In the genomic region with DNA sequence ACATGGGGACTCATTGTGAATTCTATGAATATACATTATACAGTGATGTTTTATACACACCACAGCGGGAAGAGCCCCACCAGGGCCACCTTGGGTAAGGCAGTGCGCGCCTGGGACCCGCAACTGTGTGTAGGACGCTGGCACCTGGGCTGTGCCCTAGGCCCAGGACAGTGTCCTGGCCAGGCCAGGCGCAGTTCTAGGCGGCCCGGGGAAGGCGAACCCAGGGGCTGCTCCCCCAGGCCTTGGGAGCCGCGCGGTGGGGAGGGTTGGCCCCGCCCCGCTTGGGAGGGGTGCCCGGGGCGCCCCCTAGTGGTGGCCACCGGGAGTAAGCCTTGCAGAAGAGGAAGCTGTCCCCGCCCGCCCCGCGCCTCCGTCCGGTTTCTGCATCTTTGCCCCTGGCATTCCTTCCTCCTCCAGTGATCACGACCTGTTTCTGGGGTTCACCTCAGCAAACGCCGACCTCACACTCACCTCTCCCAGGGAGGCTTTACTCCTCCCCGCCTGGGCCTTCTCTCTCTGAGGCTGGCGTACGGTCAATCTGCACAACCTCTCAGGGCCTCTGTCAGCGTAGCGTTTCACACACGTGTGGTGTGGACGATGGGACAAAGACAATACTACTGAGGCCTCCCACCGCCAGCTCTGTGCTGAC, we compare ENCODE assay signal across 9 cellular contexts. TPM values are rescaled to one million over a fixed set of nuclear protein-coding genes. Genes with fewer than 3 reads are reported as not detected.
DNase-seq lines count a peak whose midpoint lies in the region; ATAC-seq and TF ChIP-seq lines count a peak whose summit lies in the region.
"Had no signal": no experiment of that assay in that cellular context is flagged by ENCODE, and none has a peak within 500 bp of the region (broad histone marks: within the 10 kb centered on the region; RNA-seq: fewer than 3 reads in every experiment).

No MANE protein-coding gene starts in this region.

- H2AK9ac ChIP-seq in IMR-90 (replicated peaks; ENCODE audit: low read depth, low read length, poor library complexity) = peak overlapping the region; percentile 83

- no peaks in the 10 kb centered on the region for H3K9me3 Mint-ChIP-seq in activated naive CD4-positive, alpha-beta T cell treated with anti-CD3 and anti-CD28 coated beads, Interleukin-2, amount 10 ng/mL, durations not matched to agents 7 days and 5 days
- no peaks in the 10 kb centered on the region for H3K9me3 Mint-ChIP-seq in progenitor cell of endocrine pancreas (ENCODE audit: low read depth)

- peak overlapping the region; percentile 81 for H2BK120ac ChIP-seq in IMR-90 (ENCODE audit: low read depth, low read length)

- dilution Hi-C loops in IMR-90 (cut with HindIII; ENCODE audit: low sequenced_read_pairs, unreplicated experiment) = no loop called here

- peak overlapping the region; percentile 81 for H3K4ac ChIP-seq in IMR-90 (ENCODE audit: low read depth, low read length)

- H3K27me3 ChIP-seq in IMR-90 (ENCODE audit: control insufficient read depth, insufficient read depth, low read length) (no peaks in the 10 kb centered on the region), heart left ventricle (no peaks in the 10 kb centered on the region), upper lobe of right lung (no peaks in the 10 kb centered on the region)

- BruUV-seq in IMR-90 (replicated peaks; lab: Mats Ljungman, UMichigan) = no TSS peak

- peak overlapping the region; percentile 32 for H3K4me3 Mint-ChIP-seq in activated naive CD4-positive, alpha-beta T cell treated with anti-CD3 and anti-CD28 coated beads, Interleukin-2, amount 10 ng/mL, durations not matched to agents 7 days and 5 days
- H3K4me3 Mint-ChIP-seq in progenitor cell of endocrine pancreas (ENCODE audit: low read depth) = peak overlapping the region; percentile 64

- H3K9ac ChIP-seq in IMR-90 (ENCODE audit: low read depth, low read length) = 0 out of 2 replicates have a peak overlapping the region, but pooled peaks have one; percentile 49

- CTCF ChIA-PET in IMR-90 (lab: Yijun Ruan, JAX) = interaction anchor here (0.5 to 2.2 kb wide), 11 partner anchors 11 to 435 kb away, joined by 3 to 15 read pairs (median 3); a partner anchor contains a TSS
- CTCF ChIA-PET in activated naive CD4-positive, alpha-beta T cell treated with anti-CD3 and anti-CD28 coated beads, Interleukin-2, amount 10 ng/mL, durations not matched to agents 7 days and 5 days (lab: Charles Lee) = interaction anchor here (0.6 to 31.5 kb wide), 10 partner anchors 11 to 102 kb away, joined by 3 to 592 read pairs (median 5); a partner anchor contains a TSS

- H3K4me2 ChIP-seq in IMR-90 (ENCODE audit: low read depth, low read length) = peak overlapping the region; percentile 57

- H3K79me1 ChIP-seq in IMR-90 (ENCODE audit: low read depth in 1 of 2, low read length in 2 of 2) = peaks cover 0 to 3% of the 10 kb centered on the region in 2 experiments; a peak in 1 of 4 replicates

- H3K27me3 Mint-ChIP-seq in activated naive CD4-positive, alpha-beta T cell treated with anti-CD3 and anti-CD28 coated beads, Interleukin-2, amount 10 ng/mL, durations not matched to agents 7 days and 5 days = no peaks in the 10 kb centered on the region
- H3K27me3 Mint-ChIP-seq in progenitor cell of endocrine pancreas = peaks cover 3% of the 10 kb centered on the region

- peak overlapping the region; percentile 44 for H2BK5ac ChIP-seq in IMR-90 (ENCODE audit: low read depth, low read length, poor library complexity, severe bottlenecking)

- H2AK5ac ChIP-seq in IMR-90 (ENCODE audit: low read depth, low read length) = peak overlapping the region; percentile 86

- TF ChIP-seq POLR2A in GM19193 (IDR thresholded peaks at IDR 0.05; ENCODE audit: extremely low read depth, insufficient read depth, insufficient read length) (peak; percentile 40), IMR-90 (IDR thresholded peaks at IDR 0.05; ENCODE audit: low read depth, low read length) (no peak), heart left ventricle (IDR thresholded peaks at IDR 0.05) (no peak)

- WGBS in IMR-90 (ENCODE audit: extremely low coverage in 2 of 2, insufficient read length in 1 of 2), 2 experiments = 5% methylated on average over 11 of the region's 34 CpGs; no CpG with 5 or more reads in 1 of the 2 experiments
- WGBS in heart left ventricle, 4 donors = 16 to 29% (median 16%) methylated on average over 23 to 34 of the region's 34 CpGs

- H3K27ac Mint-ChIP-seq in activated naive CD4-positive, alpha-beta T cell treated with anti-CD3 and anti-CD28 coated beads, Interleukin-2, amount 10 ng/mL, durations not matched to agents 7 days and 5 days = peak overlapping the region; percentile 39
- peak overlapping the region; percentile 7 for H3K27ac Mint-ChIP-seq in progenitor cell of endocrine pancreas

- H3K4me1 Mint-ChIP-seq in activated naive CD4-positive, alpha-beta T cell treated with anti-CD3 and anti-CD28 coated beads, Interleukin-2, amount 10 ng/mL, durations not matched to agents 7 days and 5 days = peaks cover 36% of the 10 kb centered on the region
- H3K4me1 Mint-ChIP-seq in progenitor cell of endocrine pancreas (ENCODE audit: low read depth) = peaks cover 36% of the 10 kb centered on the region

- peak; percentile 41 for TF ChIP-seq RAD21 in IMR-90 (IDR thresholded peaks at IDR 0.05; ENCODE audit: low read length)

- peak overlapping the region; percentile 67 for H3K14ac ChIP-seq in IMR-90 (replicated peaks; ENCODE audit: low read depth, low read length)

- H3K4me1 ChIP-seq in IMR-90 (ENCODE audit: control insufficient read depth, insufficient read depth, low read length) (peaks cover 10% of the 10 kb centered on the region), heart left ventricle (peaks cover 0 to 47% (median 16%) of the 10 kb centered on the region in 12 donors), upper lobe of right lung (peaks cover 21% of the 10 kb centered on the region)

- ATAC-seq in IMR-90 (ENCODE audit: low read depth) (peak; percentile 84), heart left ventricle (peak; percentile 79 to 93 (median 92)), upper lobe of right lung (peak; percentile 94)

- H3K27ac ChIP-seq in IMR-90 (ENCODE audit: insufficient read depth, low read length) = peak overlapping the region; percentile 30; the same call in 1 of the 2 replicates
- H3K27ac ChIP-seq in heart left ventricle = peak overlapping the region in 11 of 12 donors; percentile 23 to 70 (median 63)
- H3K27ac ChIP-seq in upper lobe of right lung = no peak overlapping the region
- H3K27ac ChIP-seq: SK-N-MC had no signal

- 0 out of 2 replicates have a peak overlapping the region, but pooled peaks have one; percentile 31 for H2BK20ac ChIP-seq in IMR-90 (ENCODE audit: low read depth, low read length)

- H2BK15ac ChIP-seq in IMR-90 (ENCODE audit: low read depth, low read length) = peak overlapping the region; percentile 18; the same call in 1 of the 3 replicates

- H3K36me3 ChIP-seq in IMR-90 (ENCODE audit: control insufficient read depth, insufficient read depth, low read length) = no peaks in the 10 kb centered on the region
- no peaks in the 10 kb centered on the region for H3K36me3 ChIP-seq in heart left ventricle
- no peaks in the 10 kb centered on the region for H3K36me3 ChIP-seq in upper lobe of right lung

- H2AFZ ChIP-seq in IMR-90 (replicated peaks; ENCODE audit: low read length, poor library complexity) = peak overlapping the region; percentile 98

- H4K8ac ChIP-seq in IMR-90 (ENCODE audit: low read depth in 2 of 2, low read length in 2 of 2) = peak overlapping the region; percentile 88 to 96

- in situ Hi-C loops in IMR-90 (cut with MboI; ENCODE audit: low sequenced_read_pairs) (no loop called here), SK-MEL-5 (cut with HindIII; ENCODE audit: low pct_unique_long_range_greater_than_20kb, low sequenced_read_pairs) (no loop called here)

- H4K20me1 ChIP-seq in IMR-90 (ENCODE audit: insufficient read depth, low read length) = peaks cover 3% of the 10 kb centered on the region; the same call in 1 of the 2 replicates

- no peak overlapping the region for H3K56ac ChIP-seq in IMR-90 (ENCODE audit: extremely low read depth, insufficient read depth, low read length)

- H3K18ac ChIP-seq in IMR-90 (ENCODE audit: low read depth, low read length) = peak overlapping the region; percentile 67; the same call in 1 of the 2 replicates

- TF ChIP-seq CTCF in IMR-90 (conservative IDR thresholded peaks at IDR 0.05; ENCODE audit: low read depth, low read length) (peak; percentile 76), heart left ventricle (IDR thresholded peaks at IDR 0.05) (peak; percentile 94 to 100 (median 98)), progenitor cell of endocrine pancreas (IDR thresholded peaks at IDR 0.05; ENCODE audit: unreplicated experiment) (peak; percentile 99), upper lobe of right lung (IDR thresholded peaks at IDR 0.05) (peak; percentile 99)

- intact Hi-C loops in IMR-90 (cut with micrococcal nuclease) (loop anchor here (1.0 kb wide), 1 partner anchor 41 kb away; no protein-coding TSS in a partner anchor), heart left ventricle (cut with DNase I) (no loop called here), upper lobe of right lung (cut with DNase I) (no loop called here)

- peak; percentile 81 for DNase-seq in Ammon's horn (ENCODE audit: low spot score)
- no peak for DNase-seq in IMR-90
- DNase-seq in SK-MEL-5 (ENCODE audit: low read depth, low spot score) = peak; percentile 55
- DNase-seq in activated naive CD4-positive, alpha-beta T cell treated with anti-CD3 and anti-CD28 coated beads, Interleukin-2, amount 10 ng/mL, durations not matched to agents 7 days and 5 days = peak; percentile 88
- DNase-seq in heart left ventricle = peak; percentile 82 to 94 (median 85)
- peak; percentile 78 for DNase-seq in progenitor cell of endocrine pancreas (ENCODE audit: low spot score, unreplicated experiment)
- peak; percentile 93 for DNase-seq in upper lobe of right lung

- H3K36me3 Mint-ChIP-seq in activated naive CD4-positive, alpha-beta T cell treated with anti-CD3 and anti-CD28 coated beads, Interleukin-2, amount 10 ng/mL, durations not matched to agents 7 days and 5 days = no peaks in the 10 kb centered on the region
- no peaks in the 10 kb centered on the region for H3K36me3 Mint-ChIP-seq in progenitor cell of endocrine pancreas (ENCODE audit: insufficient read depth)

- POLR2A ChIA-PET in IMR-90 (lab: Charles Lee; ENCODE audit: unreplicated experiment) = interaction anchor here (0.6 kb wide), 1 partner anchor 126 kb away, joined by 4 read pairs; a partner anchor contains a TSS

- peak overlapping the region; percentile 53; the same call in 1 of the 2 replicates for H3K23ac ChIP-seq in IMR-90 (ENCODE audit: low read depth, low read length)

- peaks cover 12% of the 10 kb centered on the region for H3K9me1 ChIP-seq in IMR-90 (ENCODE audit: insufficient read depth, low read length)

- H4K91ac ChIP-seq in IMR-90 (ENCODE audit: insufficient read depth, low read depth, low read length) = peak overlapping the region; percentile 77

- peak overlapping the region; percentile 73 for H4K5ac ChIP-seq in IMR-90 (ENCODE audit: low read depth, low read length)

- H3K4me3 ChIP-seq in IMR-90 (ENCODE audit: insufficient read depth, low read depth, low read length) (no peak overlapping the region), heart left ventricle (peak overlapping the region in 9 of 12 donors; percentile 20 to 49 (median 32)), upper lobe of right lung (peak overlapping the region; percentile 22)
- H3K4me3 ChIP-seq: SK-N-MC had no signal

- H3K9me3 ChIP-seq in IMR-90 (ENCODE audit: control insufficient read depth, insufficient read depth, low read length) (no peaks in the 10 kb centered on the region), heart left ventricle (no peaks in the 10 kb centered on the region), upper lobe of right lung (no peaks in the 10 kb centered on the region)

RNA-seq across cellular contexts. Expression of a gene that starts 9.5 kb away (rescaled TPM):
- total RNA-seq in IMR-90 (2012; rRNA removed) (107 and 125 TPM in 2 replicates), heart left ventricle (100 to 1,000 TPM in 1 of 9 donors, 10 to 100 TPM in 8; 38.2 to 102 (median 58.2) TPM), progenitor cell of endocrine pancreas (55.0 and 57.2 TPM in 2 replicates), upper lobe of right lung (94.6 TPM)
- polyA plus RNA-seq in IMR-90 (2012; rRNA removed) (209 and 216 TPM in 2 replicates), heart left ventricle (10 to 100 TPM; 27.9 to 50.4 TPM)
- 259 and 358 TPM in 2 replicates for polyA plus RNA-seq in IMR-90 (2012; cell fraction: cytosol; rRNA removed)
- polyA plus RNA-seq in IMR-90 (2012; cell fraction: nucleus; rRNA removed; ENCODE audit: low replicate concordance) = 267 and 410 TPM in 2 replicates
- total RNA-seq in SK-MEL-5 (2014; rRNA removed; shearing (Covaris generic)) = 9.7 and 12.6 TPM in 2 replicates
- 23.8 and 42.0 TPM in 2 replicates for polyA plus RNA-seq in SK-MEL-5 (2015; cell fraction: cytosol; rRNA removed)
- 14.1 and 14.9 TPM in 2 replicates for polyA plus RNA-seq in SK-MEL-5 (2015; cell fraction: nucleus; rRNA removed)

RNA-seq across cellular contexts. Expression of a gene that starts 29.1 kb away (rescaled TPM):
- total RNA-seq in IMR-90 (2012; rRNA removed) = 3.2 and 3.6 TPM in 2 replicates
- polyA plus RNA-seq in IMR-90 (2012; rRNA removed) = 10.5 and 12.7 TPM in 2 replicates
- 6.8 and 14.5 TPM in 2 replicates for polyA plus RNA-seq in IMR-90 (2012; cell fraction: cytosol; rRNA removed)
- polyA plus RNA-seq in IMR-90 (2012; cell fraction: nucleus; rRNA removed; ENCODE audit: low replicate concordance) = 27.8 and 85.6 TPM in 2 replicates
- total RNA-seq in SK-MEL-5 (2014; rRNA removed; shearing (Covaris generic)) = 5.2 and 8.1 TPM in 2 replicates
- polyA plus RNA-seq in SK-MEL-5 (2015; cell fraction: cytosol; rRNA removed) = 21.1 and 21.5 TPM in 2 replicates
- 24.8 and 33.5 TPM in 2 replicates for polyA plus RNA-seq in SK-MEL-5 (2015; cell fraction: nucleus; rRNA removed)
- total RNA-seq in heart left ventricle = 10 to 100 TPM; 11.4 to 38.5 (median 18.4) TPM
- polyA plus RNA-seq in heart left ventricle = 10 to 100 TPM; 12.8 to 16.1 TPM
- 33.2 and 35.0 TPM in 2 replicates for total RNA-seq in progenitor cell of endocrine pancreas
- 23.2 TPM for total RNA-seq in upper lobe of right lung

RNA-seq across cellular contexts. Expression of a gene that starts 36.6 kb away (rescaled TPM):
- total RNA-seq in IMR-90 (2012; rRNA removed) = 6.4 and 6.5 TPM in 2 replicates
- 23.5 and 23.6 TPM in 2 replicates for polyA plus RNA-seq in IMR-90 (2012; rRNA removed)
- polyA plus RNA-seq in IMR-90 (2012; cell fraction: cytosol; rRNA removed) = 16.0 and 21.4 TPM in 2 replicates
- polyA plus RNA-seq in IMR-90 (2012; cell fraction: nucleus; rRNA removed; ENCODE audit: low replicate concordance) = 43.3 and 68.3 TPM in 2 replicates
- total RNA-seq in SK-MEL-5 (2014; rRNA removed; shearing (Covaris generic)) = 8.4 and 13.3 TPM in 2 replicates
- 12.0 and 14.6 TPM in 2 replicates for polyA plus RNA-seq in SK-MEL-5 (2015; cell fraction: cytosol; rRNA removed)
- 23.4 and 24.3 TPM in 2 replicates for polyA plus RNA-seq in SK-MEL-5 (2015; cell fraction: nucleus; rRNA removed)
- 10 to 100 TPM; 17.5 to 32.5 (median 22.3) TPM for total RNA-seq in heart left ventricle
- polyA plus RNA-seq in heart left ventricle = 10 to 100 TPM; 27.1 to 34.3 TPM
- 14.1 and 15.9 TPM in 2 replicates for total RNA-seq in progenitor cell of endocrine pancreas
- total RNA-seq in upper lobe of right lung = 29.4 TPM

RNA-seq across cellular contexts. Expression of a gene that starts 43.4 kb away (rescaled TPM):
- total RNA-seq in IMR-90 (2012; rRNA removed) (under 0.01 TPM in 2 replicates), heart left ventricle (under 1 TPM in 8 of 9 donors, not detected in 1; 0.12 to 0.50 (median 0.26) TPM), progenitor cell of endocrine pancreas (20.1 and 21.1 TPM in 2 replicates), upper lobe of right lung (20.9 TPM)
- polyA plus RNA-seq in IMR-90 (2012; rRNA removed) (0.10 and 0.12 TPM in 2 replicates), heart left ventricle (under 1 TPM; 0.12 to 0.15 TPM)
- 0.04 and 0.12 TPM in 2 replicates for polyA plus RNA-seq in IMR-90 (2012; cell fraction: cytosol; rRNA removed)
- polyA plus RNA-seq in IMR-90 (2012; cell fraction: nucleus; rRNA removed; ENCODE audit: low replicate concordance) = 0.50 and 0.59 TPM in 2 replicates
- 1.1 and 1.6 TPM in 2 replicates for total RNA-seq in SK-MEL-5 (2014; rRNA removed; shearing (Covaris generic))
- polyA plus RNA-seq in SK-MEL-5 (2015; cell fraction: cytosol; rRNA removed) = 2.9 and 3.6 TPM in 2 replicates
- polyA plus RNA-seq in SK-MEL-5 (2015; cell fraction: nucleus; rRNA removed) = 2.9 TPM in 2 replicates

RNA-seq across cellular contexts. Expression of a gene that starts 47.8 kb away (rescaled TPM):
- total RNA-seq in IMR-90 (2012; rRNA removed) = not detected in 2 replicates
- not detected in 2 replicates for polyA plus RNA-seq in IMR-90 (2012; rRNA removed)
- polyA plus RNA-seq in IMR-90 (2012; cell fraction: cytosol; rRNA removed) = 0.07 TPM in 1 of 2 replicates, not detected in the other
- not detected in 2 replicates for polyA plus RNA-seq in IMR-90 (2012; cell fraction: nucleus; rRNA removed; ENCODE audit: low replicate concordance)
- total RNA-seq in SK-MEL-5 (2014; rRNA removed; shearing (Covaris generic)) = not detected in 2 replicates
- polyA plus RNA-seq in SK-MEL-5 (2015; cell fraction: cytosol; rRNA removed) = 0.87 TPM in 1 of 2 replicates, not detected in the other
- polyA plus RNA-seq in SK-MEL-5 (2015; cell fraction: nucleus; rRNA removed) = not detected in 2 replicates
- total RNA-seq in heart left ventricle = under 1 TPM in 1 of 9 donors, not detected in 8; 0.48 TPM
- polyA plus RNA-seq in heart left ventricle = not detected
- total RNA-seq in progenitor cell of endocrine pancreas = 0.41 TPM in 1 of 2 replicates, not detected in the other
- not detected for total RNA-seq in upper lobe of right lung
